ENCODE assay signal across 8 cellular contexts in genomic region chr1:21782868-21783678, GRCh38. TPM values are rescaled to one million over a fixed set of nuclear protein-coding genes. Genes with fewer than 3 reads are reported as not detected.
A peak's percentile ranks its signal among the peaks of the same experiment; 100 is the strongest.
DNase-seq lines count a peak whose midpoint lies in the region; ATAC-seq and TF ChIP-seq lines count a peak whose summit lies in the region.

Gene USP48 (minus strand): TSS chr1:21783149. CDS start chr1:21782957, 192 bp downstream.

- H4K91ac ChIP-seq in H9 (ENCODE audit: insufficient read length, low read depth, low read length) = no peak within 1 kb of the TSS

- TF ChIP-seq CTCF in H9 (conservative IDR thresholded peaks at IDR 0.05) (no peak), natural killer cell (IDR thresholded peaks at IDR 0.05) (no peak)

- H3K9me3 Mint-ChIP-seq in H9 = peaks cover 3% of the 10 kb centered on the region in 2 experiments; a peak in 3 of 5 replicates
- H3K9me3 Mint-ChIP-seq in natural killer cell = no peaks in the 10 kb centered on the region

- H3K56ac ChIP-seq in H9 (ENCODE audit: insufficient read length, low read depth, low read length) = no peak within 1 kb of the TSS

- no peaks in the 10 kb centered on the region for H3K27me3 ChIP-seq in H9 (ENCODE audit: insufficient read depth, low read length)

- H3K36me3 Mint-ChIP-seq in H9 (ENCODE audit: insufficient read depth in 1 of 3, low read depth in 3 of 3) (peaks cover 2 to 5% (median 4%) of the 10 kb centered on the region in 3 experiments; a peak in 6 of 7 replicates), natural killer cell (no peaks in the 10 kb centered on the region)

- H3K79me1 ChIP-seq in H9 (ENCODE audit: insufficient read depth, low read depth, low read length, poor library complexity, severe bottlenecking) = no peaks in the 10 kb centered on the region

- H4K5ac ChIP-seq in H9 (ENCODE audit: insufficient read length, low read depth, low read length) = peak within 1 kb of the TSS; percentile 64

- H3K18ac ChIP-seq in H9 (ENCODE audit: insufficient read length, low read depth, low read length) = peak within 1 kb of the TSS; percentile 96

- no peak within 1 kb of the TSS for H2AFZ ChIP-seq in H9 (ENCODE audit: low read length)

- peaks cover 9% of the 10 kb centered on the region for H3K23me2 ChIP-seq in H9 (ENCODE audit: insufficient read length, low read depth, low read length, poor library complexity, severe bottlenecking)

- H2BK120ac ChIP-seq in H9 (ENCODE audit: low read depth, low read length, poor library complexity, severe bottlenecking) = peak within 1 kb of the TSS; percentile 84

- H2BK12ac ChIP-seq in H9 (ENCODE audit: insufficient read length, low read depth, low read length) = peak within 1 kb of the TSS; percentile 9

- no peak within 1 kb of the TSS for H3K23ac ChIP-seq in H9 (ENCODE audit: insufficient read length, low read depth, low read length)

- H3K4me3 Mint-ChIP-seq in H9 = peak within 1 kb of the TSS; percentile 86 to 92
- peak within 1 kb of the TSS; percentile 98 for H3K4me3 Mint-ChIP-seq in natural killer cell

- ATAC-seq in natural killer cell = peak; percentile 84 to 95 (median 88)

- no peaks in the 10 kb centered on the region for H3K4me1 ChIP-seq in H9 (ENCODE audit: insufficient read depth, low read length)

- H2AK5ac ChIP-seq in H9 (ENCODE audit: insufficient read length, low read length) = no peak within 1 kb of the TSS

- TF ChIP-seq POLR2A in Raji (IDR thresholded peaks at IDR 0.05; ENCODE audit: insufficient read depth, low read depth, low read length) = peak; percentile 98

- H3K9ac ChIP-seq in H9 (ENCODE audit: extremely low read depth, insufficient read length, low read length) = peak within 1 kb of the TSS; percentile 90

- peaks cover 34% of the 10 kb centered on the region; the same call in 1 of the 2 replicates for H3K79me2 ChIP-seq in H9 (ENCODE audit: insufficient read depth, low read length)

- H3K14ac ChIP-seq in H9 (ENCODE audit: insufficient read depth, low read length) = peak within 1 kb of the TSS; percentile 95

- DNase-seq in EL (peak; percentile 97), H9 (peak; percentile 98), M059J (ENCODE audit: low read depth) (peak; percentile 96), fibroblast of peridontal ligament (ENCODE audit: extremely low read depth) (peak; percentile 97), natural killer cell (peak; percentile 97)
- DNase-seq in activated T-helper 9 cell treated with anti-CD3 and anti-CD28 coated beads, Interleukin-2, amount 50 U/mL, for 16 hours (ENCODE audit: low read depth) = peak; percentile 96
- peak; percentile 93 to 97 (median 94) for DNase-seq in stimulated activated naive CD4-positive, alpha-beta T cell (lab: John Stamatoyannopoulos, UW)

- H3K27ac Mint-ChIP-seq in H9 (peak within 1 kb of the TSS; percentile 100), natural killer cell (peak within 1 kb of the TSS; percentile 100)

- peak within 1 kb of the TSS; percentile 87 for H3K4me2 ChIP-seq in H9 (ENCODE audit: insufficient read depth, insufficient read length, low read length)

- intact Hi-C loops in natural killer cell (cut with micrococcal nuclease) = loop anchor here (1.0 to 5.0 kb wide), 2 partner anchors 242 to 669 kb away; partner anchors contain the start of gene ZBTB40

- H4K20me1 ChIP-seq in H9 (ENCODE audit: control insufficient read depth, insufficient read depth, insufficient read length) = no peaks in the 10 kb centered on the region

- peak within 1 kb of the TSS; percentile 63; the same call in 1 of the 2 replicates for H3K4ac ChIP-seq in H9 (ENCODE audit: low read depth, low read length)

- no peaks in the 10 kb centered on the region for H3K9me3 ChIP-seq in H9 (ENCODE audit: control insufficient read depth, low read depth, low read length)

- H3K4me1 Mint-ChIP-seq in H9 (peaks cover 10 to 18% of the 10 kb centered on the region in 2 experiments), natural killer cell (peaks cover 30 to 34% of the 10 kb centered on the region in 2 donors)

- H3T11ph ChIP-seq in H9 (ENCODE audit: low read length) = peak within 1 kb of the TSS; percentile 1

- peak within 1 kb of the TSS; percentile 83 for H2BK5ac ChIP-seq in H9 (ENCODE audit: insufficient read length, low read length)

- peak within 1 kb of the TSS; percentile 90 for H3K27ac ChIP-seq in H9 (ENCODE audit: insufficient read length, low read depth, low read length)

- H2BK20ac ChIP-seq in H9 (ENCODE audit: low read depth, low read length, poor library complexity, severe bottlenecking) = no peak within 1 kb of the TSS

- H3K27me3 Mint-ChIP-seq in H9 (ENCODE audit: low read depth) (no peaks in the 10 kb centered on the region), natural killer cell (ENCODE audit: low read depth in 2 of 2) (peaks cover 0 to 4% of the 10 kb centered on the region in 2 donors)

- no CpG with 5 or more reads among the region's 82 CpGs for WGBS in H9 (ENCODE audit: extremely low coverage, insufficient read length, low lambda C conversion rate)

- H2BK15ac ChIP-seq in H9 (ENCODE audit: low read depth, low read length) = no peak within 1 kb of the TSS; the same call in 1 of the 2 replicates

- H4K8ac ChIP-seq in H9 (replicated peaks; ENCODE audit: insufficient read length, low read depth, low read length) = no peak within 1 kb of the TSS

RNA-seq across cellular contexts. Expression of gene USP48, which starts in this region (rescaled TPM):
- 84.8 and 86.2 TPM in 2 replicates for total RNA-seq in H9 (2021)
- 22.5 and 34.2 TPM in 2 replicates for total RNA-seq in M059J (2014; rRNA removed; shearing (Covaris generic))
- 100 to 1,000 TPM in 1 of 3 donors, 10 to 100 TPM in 2; 71.4 to 127 (median 90.5) TPM for total RNA-seq in natural killer cell

Comparison
In these comparisons a context has a peak if more than half of its experiments do, and no peak if none do; other contexts are left out.
1. Peak in every context shown above with its lines: DNase-seq, ATAC-seq and H3K27ac ChIP-seq.